8 cellular contexts compared by ENCODE assay signal in the genomic region with DNA sequence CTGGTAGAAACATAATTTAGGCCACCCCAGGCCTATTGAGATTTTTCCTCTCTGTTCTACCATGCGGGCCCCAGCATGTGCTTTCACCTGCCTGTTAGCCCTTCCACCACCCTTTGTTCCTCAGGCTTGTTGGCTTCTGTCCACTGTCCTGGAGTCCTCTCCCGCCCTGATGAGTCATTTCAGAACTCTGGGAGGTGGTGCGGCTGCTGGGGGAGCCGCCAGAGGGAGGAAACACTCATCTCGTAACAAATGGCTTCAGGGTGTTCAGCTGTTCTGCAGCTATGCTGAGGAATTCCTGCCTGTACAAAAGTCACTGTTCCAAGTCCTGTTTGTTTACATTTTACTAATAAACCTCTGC. TPM values are rescaled to one million over a fixed set of nuclear protein-coding genes. Genes with fewer than 3 reads are reported as not detected.
DNase-seq lines count a peak whose midpoint lies in the region; ATAC-seq and TF ChIP-seq lines count a peak whose summit lies in the region.

No MANE protein-coding gene starts in this region.

- H3K4me3 Mint-ChIP-seq in natural killer cell treated with Interleukin-12 subunit alpha and Interleukin-12 subunit beta and Interleukin-15 and Interleukin-18, amount 100 ng/mL, for 72 hours, result no peak overlapping the region

- H3K27ac ChIP-seq in SJSA1, result no peak overlapping the region

- H3K4me1 Mint-ChIP-seq in natural killer cell treated with Interleukin-12 subunit alpha and Interleukin-12 subunit beta and Interleukin-15 and Interleukin-18, amount 100 ng/mL, for 72 hours (ENCODE audit: low read depth in 2 of 2), result no peaks in the 10 kb centered on the region

- peaks cover 5% of the 10 kb centered on the region for H3K9me3 Mint-ChIP-seq in natural killer cell treated with Interleukin-12 subunit alpha and Interleukin-12 subunit beta and Interleukin-15 and Interleukin-18, amount 100 ng/mL, for 72 hours

- no peak overlapping the region for H3K27ac Mint-ChIP-seq in natural killer cell treated with Interleukin-12 subunit alpha and Interleukin-12 subunit beta and Interleukin-15 and Interleukin-18, amount 100 ng/mL, for 72 hours

- no peak for ATAC-seq in natural killer cell treated with Interleukin-12 subunit alpha and Interleukin-12 subunit beta and Interleukin-15 and Interleukin-18, amount 100 ng/mL, for 72 hours
- ATAC-seq in HG03442 (IDR thresholded peaks at IDR 0.05; ENCODE audit: unreplicated experiment), result no peak
- ATAC-seq in GM21717 (IDR thresholded peaks at IDR 0.05; ENCODE audit: unreplicated experiment), result no peak

- CTCF ChIA-PET in HEK293T (lab: Yijun Ruan, JAX), result no interaction called here

- POLR2A ChIA-PET in HEK293T (lab: Yijun Ruan, JAX), result no interaction called here

- H3K36me3 ChIP-seq in SJSA1, result no peaks in the 10 kb centered on the region

- H3K27me3 Mint-ChIP-seq in natural killer cell treated with Interleukin-12 subunit alpha and Interleukin-12 subunit beta and Interleukin-15 and Interleukin-18, amount 100 ng/mL, for 72 hours, result no peaks in the 10 kb centered on the region

- peaks cover 23% of the 10 kb centered on the region for H3K4me1 ChIP-seq in SJSA1 (replicated peaks)

- no peaks in the 10 kb centered on the region for H3K27me3 ChIP-seq in SJSA1 (replicated peaks)

- peak; percentile 77 for TF ChIP-seq CTCF in fibroblast of the aortic adventitia (IDR thresholded peaks at IDR 0.05; ENCODE audit: insufficient read depth, low read length)

- H3K36me3 Mint-ChIP-seq in natural killer cell treated with Interleukin-12 subunit alpha and Interleukin-12 subunit beta and Interleukin-15 and Interleukin-18, amount 100 ng/mL, for 72 hours, result no peaks in the 10 kb centered on the region

- H3K9me3 ChIP-seq in SJSA1 (replicated peaks), result no peaks in the 10 kb centered on the region

- DNase-seq in HEK293T (ENCODE audit: extremely low spot score) (peak; percentile 69), SJSA1 (ENCODE audit: low read depth in 1 of 2, low spot score in 2 of 2) (peak; percentile 89 to 91), fibroblast of the aortic adventitia (ENCODE audit: low read depth) (peak; percentile 96), non-pigmented ciliary epithelial cell (ENCODE audit: low read depth) (peak; percentile 93), activated gamma-delta T cell treated with Interleukin-2 at 50 U/mL for 16 hours (no peak)
- DNase-seq in natural killer cell treated with Interleukin-12 subunit alpha and Interleukin-12 subunit beta and Interleukin-15 and Interleukin-18, amount 100 ng/mL, for 72 hours (ENCODE audit: low spot score), result no peak

- H3K4me3 ChIP-seq in SJSA1, result no peak overlapping the region
- H3K4me3 ChIP-seq in fibroblast of the aortic adventitia (ENCODE audit: low read depth, low read length), result no peak overlapping the region

TF ChIP-seq in HEK293T, 16 proteins besides CTCF, POLR2A, EP300 and RAD21:
- TF ChIP-seq ELF4 (IDR thresholded peaks at IDR 0.05) (no peak), ZNF384 (IDR thresholded peaks at IDR 0.05) (no peak), FOXK2 (IDR thresholded peaks at IDR 0.05) (no peak), HDGF (IDR thresholded peaks at IDR 0.05; ENCODE audit: borderline replicate concordance) (no peak), ARNT (IDR thresholded peaks at IDR 0.05) (no peak), NFRKB (IDR thresholded peaks at IDR 0.05) (no peak), SUZ12 (IDR thresholded peaks at IDR 0.05) (no peak), TARDBP (IDR thresholded peaks at IDR 0.05) (no peak), L3MBTL2 (conservative IDR thresholded peaks at IDR 0.05) (no peak), SP1 (IDR thresholded peaks at IDR 0.05) (no peak), FOXA1 (IDR thresholded peaks at IDR 0.05) (no peak), CTBP1 (IDR thresholded peaks at IDR 0.05; ENCODE audit: borderline replicate concordance) (no peak)
- TF ChIP-seq, protein P1, sequence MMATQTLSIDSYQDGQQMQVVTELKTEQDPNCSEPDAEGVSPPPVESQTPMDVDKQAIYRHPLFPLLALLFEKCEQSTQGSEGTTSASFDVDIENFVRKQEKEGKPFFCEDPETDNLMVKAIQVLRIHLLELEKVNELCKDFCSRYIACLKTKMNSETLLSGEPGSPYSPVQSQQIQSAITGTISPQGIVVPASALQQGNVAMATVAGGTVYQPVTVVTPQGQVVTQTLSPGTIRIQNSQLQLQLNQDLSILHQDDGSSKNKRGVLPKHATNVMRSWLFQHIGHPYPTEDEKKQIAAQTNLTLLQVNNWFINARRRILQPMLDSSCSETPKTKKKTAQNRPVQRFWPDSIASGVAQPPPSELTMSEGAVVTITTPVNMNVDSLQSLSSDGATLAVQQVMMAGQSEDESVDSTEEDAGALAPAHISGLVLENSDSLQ (IDR thresholded peaks at IDR 0.05), result no peak

RNA-seq across cellular contexts. Expression of gene LRTM1, which starts 36.3 kb away (rescaled TPM):
- not detected in 2 replicates for total RNA-seq in SJSA1 (2014; rRNA removed; shearing (Covaris generic))
- total RNA-seq in fibroblast of the aortic adventitia (ENCODE audit: low replicate concordance), result not detected in 2 replicates
- not detected for total RNA-seq in natural killer cell treated with Interleukin-12 subunit alpha and Interleukin-12 subunit beta and Interleukin-15 and Interleukin-18, amount 100 ng/mL, for 72 hours

Comparison
In these comparisons a context has a peak if more than half of its experiments do, and no peak if none do; other contexts are left out.
1. DNase-seq: peak in HEK293T (single experiment), SJSA1 (2 of 2), fibroblast of the aortic adventitia (single experiment) and non-pigmented ciliary epithelial cell (single experiment); none in natural killer cell treated with Interleukin-12 subunit alpha and Interleukin-12 subunit beta and Interleukin-15 and Interleukin-18, amount 100 ng/mL, for 72 hours (single experiment) and activated gamma-delta T cell treated with Interleukin-2 at 50 U/mL for 16 hours (single experiment).